Comparison of ENCODE assay signal across 2 cellular contexts in genomic region chr15:72281713-72282112, GRCh38.
TF ChIP-seq lines count a peak whose summit lies in the region.

No MANE protein-coding gene starts in this region.

TF ChIP-seq in HepG2, 621 proteins besides CTCF, POLR2A, EP300 and RAD21:
- peak; percentile 16; the same call in 1 of the 2 replicates for TF ChIP-seq ZNF644 (CRISPR knock-in tag; IDR thresholded peaks at IDR 0.05; ENCODE audit: low read depth)
- no peak for TF ChIP-seq ZNF580 (CRISPR knock-in tag; IDR thresholded peaks at IDR 0.05; ENCODE audit: borderline replicate concordance, low read depth)
- TF ChIP-seq ZFP1 (CRISPR knock-in tag; IDR thresholded peaks at IDR 0.05): no peak
- no peak for TF ChIP-seq REPIN1 (CRISPR knock-in tag; IDR thresholded peaks at IDR 0.05; ENCODE audit: borderline replicate concordance, low read depth)
- no peak for TF ChIP-seq CEBPG (CRISPR knock-in tag; IDR thresholded peaks at IDR 0.05)
- no peak for TF ChIP-seq ZNF557 (CRISPR knock-in tag; IDR thresholded peaks at IDR 0.05)
- TF ChIP-seq PHF8 (CRISPR knock-in tag; IDR thresholded peaks at IDR 0.05): no peak
- no peak for TF ChIP-seq TCF7L2 (IDR thresholded peaks at IDR 0.05; ENCODE audit: low read depth, low read length)
- TF ChIP-seq MYC (CRISPR knock-in tag; IDR thresholded peaks at IDR 0.05; ENCODE audit: borderline replicate concordance): no peak
- TF ChIP-seq ZNF556 (CRISPR knock-in tag; IDR thresholded peaks at IDR 0.05; ENCODE audit: borderline replicate concordance): no peak
- no peak for TF ChIP-seq ZNF460 (CRISPR knock-in tag; IDR thresholded peaks at IDR 0.05; ENCODE audit: borderline replicate concordance)
- TF ChIP-seq ZNF703 (CRISPR knock-in tag; IDR thresholded peaks at IDR 0.05; ENCODE audit: borderline replicate concordance): no peak
- no peak for TF ChIP-seq KLF15 (CRISPR knock-in tag; IDR thresholded peaks at IDR 0.05; ENCODE audit: borderline replicate concordance)
- no peak for TF ChIP-seq ZNF329 (CRISPR knock-in tag; IDR thresholded peaks at IDR 0.05; ENCODE audit: low read depth)
- TF ChIP-seq FOSL2 (CRISPR knock-in tag; IDR thresholded peaks at IDR 0.05): peak; percentile 72
- TF ChIP-seq RFX1 (IDR thresholded peaks at IDR 0.05): no peak

TF ChIP-seq in GM12878, 131 proteins besides CTCF, POLR2A, EP300 and RAD21:
- no peak for TF ChIP-seq YBX1 (IDR thresholded peaks at IDR 0.05)
- TF ChIP-seq JUNB (IDR thresholded peaks at IDR 0.05): 0 out of 2 replicates have a peak, but pooled peaks have one; percentile 10
- TF ChIP-seq RUNX3 (IDR thresholded peaks at IDR 0.05; ENCODE audit: low read length): peak; percentile 49; the same call in 1 of the 2 replicates
